ENCODE assay signal across 9 cellular contexts in the genomic region with DNA sequence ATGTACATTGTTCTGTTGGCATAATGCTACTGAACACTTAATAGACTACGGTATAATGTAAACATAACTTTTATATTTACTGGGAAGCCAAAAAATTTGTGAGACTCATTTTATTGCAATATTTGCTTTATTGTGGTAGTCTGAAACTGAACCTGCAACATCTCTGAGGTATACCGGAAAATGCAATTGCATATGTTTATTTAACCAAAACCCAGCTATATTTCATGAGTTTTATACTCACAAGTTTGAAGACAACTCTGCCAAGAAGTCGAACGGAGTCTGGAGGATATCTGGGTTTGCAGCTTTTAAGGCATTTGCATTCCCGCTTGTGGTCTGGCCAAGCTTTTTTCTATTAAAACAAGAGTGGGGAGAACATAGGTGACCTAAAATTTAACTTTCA.
"Had no signal": no experiment of that assay in that cellular context is flagged by ENCODE, and none has a peak within 500 bp of the region (broad histone marks: within the 10 kb centered on the region; RNA-seq: fewer than 3 reads in every experiment).

No MANE protein-coding gene starts in this region.

- FAIRE-seq: H54, HepG2 had no signal

- H3K9me3 Mint-ChIP-seq: H9 had no signal

- H3K9ac ChIP-seq: GM23248 had no signal

- H3K27me3 Mint-ChIP-seq: IgD-negative memory B cell had no signal

- H3K27ac ChIP-seq: GM23248, HL-60 had no signal

- H2AFZ ChIP-seq: GM23248 had no signal

- H3K4me3 ChIP-seq: GM23248 had no signal

- ATAC-seq: HepG2 had no signal

- H3K4me3 Mint-ChIP-seq: H9, IgD-negative memory B cell had no signal

- DNase-seq: GM23248, GOT3, H9, HCEC 1CT, KBM-7 had no signal

- H3K27ac Mint-ChIP-seq: H9 had no signal
